In genomic region chr7:143395187-143396149, GRCh38 we compare ENCODE assay signal across 9 cellular contexts. TPM values are rescaled to one million over a fixed set of nuclear protein-coding genes. Genes with fewer than 3 reads are reported as not detected.
DNase-seq lines count a peak whose midpoint lies in the region; ATAC-seq and TF ChIP-seq lines count a peak whose summit lies in the region.
"Had no signal": no experiment of that assay in that cellular context is flagged by ENCODE, and none has a peak within 500 bp of the region (broad histone marks: within the 10 kb centered on the region; RNA-seq: fewer than 3 reads in every experiment).

No MANE protein-coding gene starts in this region.

- H3K18ac ChIP-seq in IMR-90 (ENCODE audit: low read depth, low read length) = no peak overlapping the region

- no peak overlapping the region for H3K56ac ChIP-seq in IMR-90 (ENCODE audit: extremely low read depth, insufficient read depth, low read length)

- no TSS peak for BruUV-seq in IMR-90 (replicated peaks; lab: Mats Ljungman, UMichigan)

- TF ChIP-seq RAD21 in IMR-90 (IDR thresholded peaks at IDR 0.05; ENCODE audit: low read length) = no peak

- peaks cover 24% of the 10 kb centered on the region for H3K36me3 ChIP-seq in IMR-90 (ENCODE audit: control insufficient read depth, insufficient read depth, low read length)

- DNase-seq in GF-D8 (lab: John Stamatoyannopoulos, UW) (peak; percentile 27), IMR-90 (no peak), neural crest cell (ENCODE audit: low read depth, low spot score) (no peak)
- DNase-seq in effector memory CD8-positive, alpha-beta T cell = no peak
- DNase-seq: SHP77 treated with DMSO at 0.1 percent for 48 hours had no signal

- H3K14ac ChIP-seq in IMR-90 (replicated peaks; ENCODE audit: low read depth, low read length) = no peak overlapping the region; the same call in 1 of the 2 replicates

- H3K79me1 ChIP-seq in IMR-90 (ENCODE audit: low read depth in 1 of 2, low read length in 2 of 2) = peaks cover 1 to 21% of the 10 kb centered on the region in 2 experiments; a peak in 3 of 4 replicates

- H2BK120ac ChIP-seq in IMR-90 (ENCODE audit: low read depth, low read length) = no peak overlapping the region

- WGBS in IMR-90 (ENCODE audit: extremely low coverage in 2 of 2, insufficient read length in 1 of 2), 2 experiments = 82% methylated on average over 8 of the region's 21 CpGs; no CpG with 5 or more reads in 1 of the 2 experiments

- no peak; the same call in 1 of the 2 replicates for TF ChIP-seq POLR2A in IMR-90 (IDR thresholded peaks at IDR 0.05; ENCODE audit: low read depth, low read length)

- peaks cover 37% of the 10 kb centered on the region for H4K20me1 ChIP-seq in IMR-90 (ENCODE audit: insufficient read depth, low read length)

- H3K23ac ChIP-seq in IMR-90 (ENCODE audit: low read depth, low read length) = no peak overlapping the region

- POLR2A ChIA-PET in IMR-90 (lab: Charles Lee; ENCODE audit: unreplicated experiment) = interaction anchor here (0.7 kb wide), 1 partner anchor 10 kb away, joined by 3 read pairs; no protein-coding TSS in a partner anchor

- peaks cover 10 to 15% of the 10 kb centered on the region in 2 donors for H3K4me1 Mint-ChIP-seq in effector memory CD8-positive, alpha-beta T cell (ENCODE audit: low read depth in 2 of 2)
- H3K4me1 Mint-ChIP-seq in neural crest cell = peaks cover 4% of the 10 kb centered on the region

- H3K9ac ChIP-seq in IMR-90 (ENCODE audit: low read depth, low read length) = no peak overlapping the region

- no peaks in the 10 kb centered on the region for H3K27me3 Mint-ChIP-seq in effector memory CD8-positive, alpha-beta T cell
- H3K27me3 Mint-ChIP-seq in neural crest cell (ENCODE audit: low read depth) = no peaks in the 10 kb centered on the region

- no peak overlapping the region for H2BK15ac ChIP-seq in IMR-90 (ENCODE audit: low read depth, low read length)

- no peak overlapping the region for H4K5ac ChIP-seq in IMR-90 (ENCODE audit: low read depth, low read length)

- ATAC-seq in IMR-90 (ENCODE audit: low read depth) (no peak), GM18519 (IDR thresholded peaks at IDR 0.05; ENCODE audit: low FRiP score, unreplicated experiment) (no peak), GM18517 (IDR thresholded peaks at IDR 0.05; ENCODE audit: unreplicated experiment) (no peak), GM19397 (IDR thresholded peaks at IDR 0.05; ENCODE audit: unreplicated experiment) (no peak), HG03108 (IDR thresholded peaks at IDR 0.05; ENCODE audit: unreplicated experiment) (no peak)
- ATAC-seq in effector memory CD8-positive, alpha-beta T cell (replicated peaks) = peak; percentile 50

- peak overlapping the region in 1 of 2 donors; percentile 7 for H3K4me3 Mint-ChIP-seq in effector memory CD8-positive, alpha-beta T cell
- H3K4me3 Mint-ChIP-seq in neural crest cell = no peak overlapping the region

- H4K8ac ChIP-seq in IMR-90 (ENCODE audit: low read depth in 2 of 2, low read length in 2 of 2) = no peak overlapping the region

- H3K36me3 Mint-ChIP-seq in effector memory CD8-positive, alpha-beta T cell (ENCODE audit: insufficient read depth) = peaks cover 12% of the 10 kb centered on the region
- H3K36me3 Mint-ChIP-seq in neural crest cell (ENCODE audit: low read depth) = no peaks in the 10 kb centered on the region

- H2AK9ac ChIP-seq in IMR-90 (replicated peaks; ENCODE audit: low read depth, low read length, poor library complexity) = no peak overlapping the region

- H2AK5ac ChIP-seq in IMR-90 (ENCODE audit: low read depth, low read length) = no peak overlapping the region

- peak overlapping the region in 1 of 2 donors; percentile 83 for H3K27ac Mint-ChIP-seq in effector memory CD8-positive, alpha-beta T cell
- no peak overlapping the region for H3K27ac Mint-ChIP-seq in neural crest cell (ENCODE audit: unreplicated experiment)

- peak; percentile 16; the same call in 1 of the 2 replicates for TF ChIP-seq CTCF in IMR-90 (conservative IDR thresholded peaks at IDR 0.05; ENCODE audit: low read depth, low read length)
- peak; percentile 38 for TF ChIP-seq CTCF in neural crest cell (conservative IDR thresholded peaks at IDR 0.05)

- no peaks in the 10 kb centered on the region for H3K9me3 ChIP-seq in IMR-90 (ENCODE audit: control insufficient read depth, insufficient read depth, low read length)

- peaks cover 20% of the 10 kb centered on the region for H3K9me1 ChIP-seq in IMR-90 (ENCODE audit: insufficient read depth, low read length)

- intact Hi-C loops in IMR-90 (cut with micrococcal nuclease) = no loop called here

- CTCF ChIA-PET in IMR-90 (lab: Yijun Ruan, JAX) = interaction anchor here (1.1 kb wide), 1 partner anchor 155 kb away, joined by 3 read pairs; no protein-coding TSS in a partner anchor

- no peaks in the 10 kb centered on the region for H3K9me3 Mint-ChIP-seq in effector memory CD8-positive, alpha-beta T cell
- H3K9me3 Mint-ChIP-seq in neural crest cell = no peaks in the 10 kb centered on the region

- no peak overlapping the region for H4K91ac ChIP-seq in IMR-90 (ENCODE audit: insufficient read depth, low read depth, low read length)

- in situ Hi-C loops in IMR-90 (cut with MboI; ENCODE audit: low sequenced_read_pairs) = no loop called here

- no peak overlapping the region for H3K27ac ChIP-seq in IMR-90 (ENCODE audit: insufficient read depth, low read length)

- peaks cover 3% of the 10 kb centered on the region; the same call in 1 of the 2 replicates for H3K27me3 ChIP-seq in IMR-90 (ENCODE audit: control insufficient read depth, insufficient read depth, low read length)

- dilution Hi-C loops in IMR-90 (cut with HindIII; ENCODE audit: low sequenced_read_pairs, unreplicated experiment) = no loop called here

- no peak overlapping the region for H2AFZ ChIP-seq in IMR-90 (replicated peaks; ENCODE audit: low read length, poor library complexity)

- H2BK20ac ChIP-seq in IMR-90 (ENCODE audit: low read depth, low read length) = no peak overlapping the region

- no peak overlapping the region for H3K4me2 ChIP-seq in IMR-90 (ENCODE audit: low read depth, low read length)

- H3K4me1 ChIP-seq in IMR-90 (ENCODE audit: control insufficient read depth, insufficient read depth, low read length) = peaks cover 27% of the 10 kb centered on the region

- H2BK5ac ChIP-seq in IMR-90 (ENCODE audit: low read depth, low read length, poor library complexity, severe bottlenecking) = no peak overlapping the region

- no peak overlapping the region for H3K4me3 ChIP-seq in IMR-90 (ENCODE audit: insufficient read depth, low read depth, low read length)

- no peak overlapping the region; the same call in 1 of the 2 replicates for H3K4ac ChIP-seq in IMR-90 (ENCODE audit: low read depth, low read length)

TF ChIP-seq in IMR-90, 13 proteins besides CTCF, POLR2A, EP300 and RAD21 (continues in another document):
- no peak for TF ChIP-seq USF2 (IDR thresholded peaks at IDR 0.05; ENCODE audit: low read depth, low read length)
- no peak for TF ChIP-seq FOS (IDR thresholded peaks at IDR 0.05; ENCODE audit: low read depth, low read length)
- no peak for TF ChIP-seq ELK1 (IDR thresholded peaks at IDR 0.05; ENCODE audit: borderline replicate concordance, low read depth, low read length)
- TF ChIP-seq BHLHE40 (IDR thresholded peaks at IDR 0.05; ENCODE audit: low read depth, low read length) = no peak
- TF ChIP-seq RCOR1 (IDR thresholded peaks at IDR 0.05; ENCODE audit: insufficient replicate concordance, low read length) = no peak
- no peak for TF ChIP-seq CEBPB (IDR thresholded peaks at IDR 0.05; ENCODE audit: low read depth, low read length)
- TF ChIP-seq NFE2L2 (IDR thresholded peaks at IDR 0.05; ENCODE audit: low read depth, low read length) = no peak
- TF ChIP-seq MAFK (IDR thresholded peaks at IDR 0.05; ENCODE audit: low read depth, low read length) = no peak
- no peak for TF ChIP-seq MXI1 (IDR thresholded peaks at IDR 0.05; ENCODE audit: borderline replicate concordance, low read depth, low read length)
- no peak for TF ChIP-seq SMC3 (IDR thresholded peaks at IDR 0.05; ENCODE audit: low read depth, low read length)
- no peak for TF ChIP-seq MAZ (IDR thresholded peaks at IDR 0.05; ENCODE audit: borderline replicate concordance, low read depth, low read length)

RNA-seq across cellular contexts. Expression of gene EPHA1, which starts 13.2 kb away (rescaled TPM):
- not detected in 2 replicates for total RNA-seq in IMR-90 (2012; rRNA removed)
- polyA plus RNA-seq in IMR-90 (2012; rRNA removed) = 0.10 TPM in 1 of 2 replicates, not detected in the other
- 0.04 TPM in 1 of 2 replicates, not detected in the other for polyA plus RNA-seq in IMR-90 (2012; cell fraction: cytosol; rRNA removed)
- 0.04 and 0.11 TPM in 2 replicates for polyA plus RNA-seq in IMR-90 (2012; cell fraction: nucleus; rRNA removed; ENCODE audit: low replicate concordance)
- total RNA-seq in neural crest cell = not detected in 2 replicates

RNA-seq across cellular contexts. Expression of gene ZYX, which starts 14.3 kb away (rescaled TPM):
- total RNA-seq in IMR-90 (2012; rRNA removed) (22.6 and 25.0 TPM in 2 replicates), neural crest cell (61.7 and 64.7 TPM in 2 replicates)
- 291 and 334 TPM in 2 replicates for polyA plus RNA-seq in IMR-90 (2012; rRNA removed)
- 247 and 450 TPM in 2 replicates for polyA plus RNA-seq in IMR-90 (2012; cell fraction: cytosol; rRNA removed)
- polyA plus RNA-seq in IMR-90 (2012; cell fraction: nucleus; rRNA removed; ENCODE audit: low replicate concordance) = 390 and 724 TPM in 2 replicates

RNA-seq across cellular contexts. Expression of gene FAM131B, which starts 33.0 kb away (rescaled TPM):
- total RNA-seq in IMR-90 (2012; rRNA removed) = 2.5 and 3.4 TPM in 2 replicates
- 3.7 and 4.3 TPM in 2 replicates for polyA plus RNA-seq in IMR-90 (2012; rRNA removed)
- 2.4 and 3.9 TPM in 2 replicates for polyA plus RNA-seq in IMR-90 (2012; cell fraction: cytosol; rRNA removed)
- 4.2 and 4.6 TPM in 2 replicates for polyA plus RNA-seq in IMR-90 (2012; cell fraction: nucleus; rRNA removed; ENCODE audit: low replicate concordance)
- 15.0 and 15.5 TPM in 2 replicates for total RNA-seq in neural crest cell

RNA-seq across cellular contexts. Expression of gene TAS2R60, which starts 47.8 kb away (rescaled TPM):
- total RNA-seq in IMR-90 (2012; rRNA removed) = not detected in 2 replicates
- polyA plus RNA-seq in IMR-90 (2012; rRNA removed) = not detected in 2 replicates
- not detected in 2 replicates for polyA plus RNA-seq in IMR-90 (2012; cell fraction: cytosol; rRNA removed)
- not detected in 2 replicates for polyA plus RNA-seq in IMR-90 (2012; cell fraction: nucleus; rRNA removed; ENCODE audit: low replicate concordance)
- total RNA-seq in neural crest cell = not detected in 2 replicates
